ENCODE assay signal across 8 cellular contexts in the genomic region with DNA sequence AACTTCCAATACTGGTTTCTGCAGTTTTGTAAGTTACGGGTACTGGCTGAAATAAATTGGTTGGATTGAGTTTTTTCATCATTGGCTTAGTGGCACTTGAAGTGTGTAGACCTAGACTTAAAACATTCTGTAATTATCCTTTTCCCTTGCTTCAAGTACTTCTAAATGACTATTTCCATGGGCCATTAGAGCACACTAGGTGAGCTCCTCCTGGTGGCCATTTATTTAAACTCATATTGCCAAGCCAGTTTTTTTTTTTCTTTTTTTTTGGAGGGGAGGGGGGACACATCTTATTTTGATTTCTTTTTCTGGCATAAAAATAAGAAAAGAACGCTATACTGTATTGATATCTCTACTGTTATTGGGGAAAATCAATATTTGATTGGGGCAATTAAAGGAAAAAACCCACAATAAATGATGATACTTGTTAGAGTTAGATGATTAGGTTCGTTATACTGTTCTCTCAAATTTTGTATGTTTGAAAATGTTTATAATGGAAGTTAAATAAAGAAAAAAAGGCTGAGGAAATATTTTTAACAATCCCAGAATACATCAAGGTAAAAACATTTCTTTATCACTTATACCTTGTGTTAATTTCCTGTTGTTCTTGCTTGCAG.
DNase-seq lines count a peak whose midpoint lies in the region; ATAC-seq, FAIRE-seq and TF ChIP-seq lines count a peak whose summit lies in the region.

No MANE protein-coding gene starts in this region.

- H3K4me3 ChIP-seq in Karpas-422 (ENCODE audit: low read length) (no peak overlapping the region), pancreas (no peak overlapping the region)

- peak; percentile 6 to 55 for DNase-seq in SHP77 (lab: John Stamatoyannopoulos, UW)
- no peak for DNase-seq in SHP77 treated with DMSO at 0.1 percent for 48 hours (lab: John Stamatoyannopoulos, UW)
- DNase-seq in Karpas-422: peak; percentile 87
- peak; percentile 9 for DNase-seq in RCC 7860 (ENCODE audit: low spot score)
- peak; percentile 69 to 77 for DNase-seq in erythroblast (lab: John Stamatoyannopoulos, UW)
- no peak for DNase-seq in pancreas
- DNase-seq in COLO668 (lab: John Stamatoyannopoulos, UW; ENCODE audit: unreplicated experiment): no peak
- no peak for DNase-seq in activated CD4-positive, alpha-beta T cell treated with anti-CD3 and anti-CD28 coated beads, Interleukin-2, amount 50 U/mL, for 48 hours

- H3K4me2 ChIP-seq in Karpas-422 (ENCODE audit: low read depth, low read length, poor library complexity, severe bottlenecking): no peak overlapping the region

- no peak overlapping the region for H2AFZ ChIP-seq in Karpas-422 (ENCODE audit: low read length)

- H3K79me2 ChIP-seq in Karpas-422 (ENCODE audit: low read length): peaks cover 37% of the 10 kb centered on the region

- H3K27me3 ChIP-seq in Karpas-422 (ENCODE audit: low read length) (no peaks in the 10 kb centered on the region), pancreas (no peaks in the 10 kb centered on the region)

- H3K27ac ChIP-seq in Karpas-422 (ENCODE audit: low read length): no peak overlapping the region
- H3K27ac ChIP-seq in pancreas: no peak overlapping the region

- TF ChIP-seq CTCF in pancreas (IDR thresholded peaks at IDR 0.05): peak in 3 of 4 donors; percentile 30 to 59 (median 43)

- H4K20me1 ChIP-seq in Karpas-422 (ENCODE audit: insufficient read depth, low read depth, low read length): no peaks in the 10 kb centered on the region

- H3K9me3 ChIP-seq in Karpas-422 (ENCODE audit: low read length) (no peaks in the 10 kb centered on the region), pancreas (no peaks in the 10 kb centered on the region)

- no peaks in the 10 kb centered on the region for H3K9me2 ChIP-seq in Karpas-422 (replicated peaks; ENCODE audit: insufficient read depth, low read length)

- H3K4me1 ChIP-seq in Karpas-422 (ENCODE audit: low read length): peaks cover 17% of the 10 kb centered on the region
- no peaks in the 10 kb centered on the region for H3K4me1 ChIP-seq in pancreas

- H3K36me3 ChIP-seq in Karpas-422 (ENCODE audit: insufficient read depth, low read length): peaks cover 9% of the 10 kb centered on the region; the same call in 1 of the 2 replicates
- H3K36me3 ChIP-seq in pancreas: no peaks in the 10 kb centered on the region

- FAIRE-seq in RCC 7860 (lab: Jason Lieb, UNC): peak; percentile 66
- peak; percentile 81 for FAIRE-seq in pancreas (lab: Jason Lieb, UNC)

- no peak for TF ChIP-seq POLR2A in erythroblast (IDR thresholded peaks at IDR 0.05; ENCODE audit: low read length)

- H3K9ac ChIP-seq in Karpas-422 (ENCODE audit: low read length): no peak overlapping the region

- peak in 3 of 4 donors; percentile 56 to 75 (median 67) for ATAC-seq in pancreas

- WGBS in pancreas, 2 donors: 69 to 70% methylated on average over 3 of the region's 3 CpGs

- intact Hi-C loops in pancreas (cut with DNase I): no loop called here

Comparison
In these comparisons a context has a peak if more than half of its experiments do, and no peak if none do; other contexts are left out.
1. DNase-seq: peak in SHP77 (2 of 2), Karpas-422 (single experiment), RCC 7860 (single experiment) and erythroblast (2 of 2); none in SHP77 treated with DMSO at 0.1 percent for 48 hours (single experiment), pancreas (0 of 6), COLO668 (single experiment) and activated CD4-positive, alpha-beta T cell treated with anti-CD3 and anti-CD28 coated beads, Interleukin-2, amount 50 U/mL, for 48 hours (0 of 2).